13 cellular contexts compared by ENCODE assay signal in genomic region chr22:42816339-42816738, GRCh38.
"Had no signal": no experiment of that assay in that cellular context is flagged by ENCODE, and none has a peak within 500 bp of the region (broad histone marks: within the 10 kb centered on the region; RNA-seq: fewer than 3 reads in every experiment).

No MANE protein-coding gene starts in this region.

- FAIRE-seq: pancreas had no signal

- H3K36me3 ChIP-seq: neural progenitor cell had no signal

- H3K27me3 ChIP-seq: heart left ventricle, neural progenitor cell, pancreas, tibial artery, vagina had no signal

- H3K9me3 ChIP-seq: pancreas, tibial artery, vagina had no signal

- H3K9ac ChIP-seq: neural progenitor cell had no signal

- H2AFZ ChIP-seq: neural progenitor cell had no signal

- DNase-seq: activated CD4-positive, alpha-beta T cell treated with anti-CD3 and anti-CD28 coated beads, Interleukin-2, amount 50 U/mL, for 48 hours; activated CD4-positive, CD25-positive, alpha-beta regulatory T cell treated with anti-CD3 and anti-CD28 coated beads, Interleukin-2, amount 50 U/mL, for 72 hours; activated effector memory CD4-positive, alpha-beta T cell treated with Interleukin-2 at 50 U/mL for 16 hours; activated T-cell treated with anti-CD3 and anti-CD28 coated beads, Interleukin-2, amount 50 U/mL, for 24 hours; anterior cingulate cortex; foreskin melanocyte; heart left ventricle; left ventricle myocardium inferior; pancreas; T-helper 2 cell; tibial artery had no signal

- H3K4me1 ChIP-seq: tibial artery had no signal

- H3K4me2 ChIP-seq: neural progenitor cell had no signal

- H3K4me3 ChIP-seq: heart left ventricle, left ventricle myocardium inferior, neural progenitor cell, pancreas, tibial artery, vagina had no signal

- H3K27ac ChIP-seq: heart left ventricle, left ventricle myocardium inferior, neural progenitor cell, pancreas, tibial artery, vagina had no signal
